Comparison of ENCODE assay signal across 1 cellular context in genomic region chr3:121601212-121601812, GRCh38.
TF ChIP-seq lines count a peak whose summit lies in the region.

No MANE protein-coding gene starts in this region.

TF ChIP-seq in GM23338, 12 proteins besides CTCF, POLR2A, EP300 and RAD21 (continued from another document):
- TF ChIP-seq ZNF462 (CRISPR knock-in tag; IDR thresholded peaks at IDR 0.05): no peak
- TF ChIP-seq ZNF114 (CRISPR knock-in tag; IDR thresholded peaks at IDR 0.05): no peak
- TF ChIP-seq JUNB (IDR thresholded peaks at IDR 0.05; ENCODE audit: unreplicated experiment): no peak
- TF ChIP-seq POLR2AphosphoS5 (IDR thresholded peaks at IDR 0.05; ENCODE audit: low read depth): no peak
